In the genomic region with DNA sequence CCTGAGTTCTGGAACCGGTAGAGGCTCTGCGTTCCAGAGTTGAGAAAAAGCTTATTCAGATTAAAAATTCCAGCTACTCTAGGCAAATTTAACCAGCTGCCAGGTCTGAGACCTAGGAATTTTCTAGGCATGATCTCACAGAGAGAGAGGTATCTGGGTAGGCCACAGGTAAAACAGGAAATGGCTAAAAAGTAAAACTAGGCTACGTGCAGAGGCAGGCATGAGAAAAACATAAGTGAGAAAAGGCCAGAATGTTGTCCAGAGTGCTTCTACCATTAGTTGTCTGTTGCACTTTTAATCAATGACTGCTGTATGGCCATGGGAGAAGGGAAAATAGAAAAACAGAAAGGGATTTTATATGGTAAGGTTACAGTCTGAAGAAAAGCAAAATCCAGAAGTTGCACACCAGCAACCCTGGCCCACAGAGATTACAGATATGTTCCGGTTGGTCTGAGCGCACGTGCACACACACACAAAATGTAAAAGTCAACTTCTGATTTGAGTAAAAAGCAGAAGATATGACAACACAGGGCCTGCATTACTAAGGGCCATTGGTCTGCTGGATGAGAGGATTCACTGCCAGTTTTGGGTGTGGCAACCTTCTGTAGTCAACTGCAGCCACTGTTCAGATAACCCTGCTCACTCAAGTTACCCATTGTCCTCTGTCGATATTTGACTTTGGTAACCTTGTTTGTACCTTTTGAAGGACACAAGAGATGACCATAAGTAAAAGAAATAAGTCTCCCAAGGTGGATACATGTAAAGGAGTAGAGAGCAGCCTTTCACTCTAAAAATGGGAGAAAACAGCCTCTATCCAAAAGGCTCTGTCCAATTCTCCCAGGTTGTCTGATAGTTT, we compare ENCODE assay signal across 15 cellular contexts.
A peak's percentile ranks its signal among the peaks of the same experiment; 100 is the strongest.
DNase-seq lines count a peak whose midpoint lies in the region; ATAC-seq, FAIRE-seq and TF ChIP-seq lines count a peak whose summit lies in the region.
"Had no signal": no experiment of that assay in that cellular context is flagged by ENCODE, and none has a peak within 500 bp of the region (broad histone marks: within the 10 kb centered on the region; RNA-seq: fewer than 3 reads in every experiment).

No MANE protein-coding gene starts in this region.

- TF ChIP-seq EP300 in GM12878 (IDR thresholded peaks at IDR 0.05; ENCODE audit: borderline replicate concordance in 1 of 2, control insufficient read depth in 1 of 2, low read depth in 2 of 2, low read length in 2 of 2), result peak; percentile 21 to 82; a peak in 2 of 4 replicates

- POLR2A ChIA-PET in GM12878 (lab: Charles Lee), result no interaction called here

- intact Hi-C loops in GM12878 (cut with micrococcal nuclease; ENCODE audit: unreplicated experiment), result loop anchor here (10.0 kb wide), 2 partner anchors 352 to 632 kb away; a partner anchor contains a TSS

- peak; percentile 67 for ATAC-seq in GM18870 (IDR thresholded peaks at IDR 0.05; ENCODE audit: unreplicated experiment)
- ATAC-seq in GM21717 (IDR thresholded peaks at IDR 0.05; ENCODE audit: unreplicated experiment), result peak; percentile 54
- peak; percentile 58 for ATAC-seq in HG03095 (IDR thresholded peaks at IDR 0.05; ENCODE audit: unreplicated experiment)
- peak; percentile 83 for ATAC-seq in GM12878
- ATAC-seq: mucosa of descending colon, sciatic nerve had no signal

- H3K79me2 ChIP-seq in GM12878 (ENCODE audit: control insufficient read depth, insufficient read depth, low read length), result no peaks in the 10 kb centered on the region

- H2AFZ ChIP-seq in GM12878 (ENCODE audit: control insufficient read depth, low read depth, low read length), result no peak overlapping the region; the same call in 1 of the 2 replicates

- DNase-seq in GM12878 (ENCODE audit: low read depth, low spot score) (peak; percentile 60), NCI-H748 (lab: John Stamatoyannopoulos, UW; ENCODE audit: unreplicated experiment) (no peak), GM13977 (ENCODE audit: low spot score) (no peak), urothelium cell line (ENCODE audit: low spot score) (no peak)
- no peak for DNase-seq in effector CD8-positive, alpha-beta T cell (lab: John Stamatoyannopoulos, UW)
- DNase-seq: activated CD4-positive, CD25-positive, alpha-beta regulatory T cell; mucosa of descending colon; NCI-H526 treated with DMSO at 0.1 percent for 48 hours; thyroid gland had no signal

- no peak for TF ChIP-seq POLR2A in GM12878 (IDR thresholded peaks at IDR 0.05; ENCODE audit: low read depth, low read length)

- H3K4me3 ChIP-seq in GM12878, result no peak overlapping the region
- H3K4me3 ChIP-seq: mucosa of descending colon, SJSA1, thyroid gland had no signal

- H3K4me1 ChIP-seq in GM12878 (ENCODE audit: control insufficient read depth, insufficient read depth, low read length), result peaks cover 12% of the 10 kb centered on the region
- H3K4me1 ChIP-seq: SJSA1, thyroid gland had no signal

- WGBS in GM12878 (ENCODE audit: insufficient coverage, insufficient replicate concordance, low lambda C conversion rate, missing lambda C conversion rate), result 32% methylated on average over 7 of the region's 7 CpGs

- H3K4me2 ChIP-seq in GM12878 (ENCODE audit: control insufficient read depth, insufficient read depth), result peak overlapping the region; percentile 56

- FAIRE-seq in GM12878 (lab: Jason Lieb, UNC), result no peak
- FAIRE-seq in urothelium cell line (lab: Jason Lieb, UNC), result no peak
- FAIRE-seq: bronchial epithelial cell had no signal

- in situ Hi-C loops in GM12878 (cut with MboI), result no loop called here
- in situ Hi-C loops in GM13977 (cut with MboI; ENCODE audit: low pct_unique_long_range_greater_than_20kb, low sequenced_read_pairs, unreplicated experiment), result no loop called here

- no TSS peak for BruUV-seq in GM12878 (replicated peaks; lab: Mats Ljungman, UMichigan)

- peak overlapping the region; percentile 4 for H3K27ac ChIP-seq in GM12878 (ENCODE audit: control insufficient read depth, insufficient read depth)
- H3K27ac ChIP-seq: SJSA1, thyroid gland had no signal

- no peak for TF ChIP-seq CTCF in GM12878 (IDR thresholded peaks at IDR 0.05 in 2 of 3, conservative IDR thresholded peaks at IDR 0.05 in 1 of 3; ENCODE audit: control insufficient read depth in 2 of 3, extremely low read depth in 1 of 3, insufficient read depth in 1 of 3, low read depth in 3 of 3, low read length in 3 of 3)
- TF ChIP-seq CTCF in GM13977 (IDR thresholded peaks at IDR 0.05; ENCODE audit: extremely low read depth, insufficient read depth, missing control alignments), result no peak

- no peaks in the 10 kb centered on the region for H4K20me1 ChIP-seq in GM12878 (ENCODE audit: control insufficient read depth, insufficient read depth)

- RAD21 ChIA-PET in GM12878 (lab: Charles Lee; ENCODE audit: unreplicated experiment), result interaction anchor here (0.7 kb wide), 1 partner anchor 25 kb away, joined by 3 read pairs; no protein-coding TSS in a partner anchor

- TF ChIP-seq RAD21 in GM12878 (IDR thresholded peaks at IDR 0.05; ENCODE audit: insufficient read depth, low read depth, low read length), result no peak

- no peaks in the 10 kb centered on the region for H3K36me3 ChIP-seq in GM12878 (ENCODE audit: control insufficient read depth in 2 of 2, insufficient read depth in 2 of 2, low read length in 1 of 2)
- H3K36me3 ChIP-seq: SJSA1, thyroid gland had no signal

- SMC1A ChIA-PET in GM12878 (lab: Charles Lee; ENCODE audit: uncharacterized antibody, unreplicated experiment), result interaction anchor here (0.6 to 0.8 kb wide), 2 partner anchors 22 to 1132 kb away, joined by 3 to 6 read pairs; no protein-coding TSS in a partner anchor

- H3K27me3 ChIP-seq in GM12878 (replicated peaks in 1 of 2; ENCODE audit: control insufficient read depth in 2 of 2, insufficient read depth in 2 of 2, low read length in 1 of 2), result no peaks in the 10 kb centered on the region
- H3K27me3 ChIP-seq: SJSA1, thyroid gland had no signal

- no peak overlapping the region for H3K9ac ChIP-seq in GM12878 (ENCODE audit: control insufficient read depth, insufficient read depth, low read length)

- H3K9me3 ChIP-seq in GM12878 (replicated peaks; ENCODE audit: control insufficient read depth, insufficient read depth, low read length), result no peaks in the 10 kb centered on the region
- H3K9me3 ChIP-seq: mucosa of descending colon, SJSA1, thyroid gland had no signal

- CTCF ChIA-PET in GM12878 (lab: Yijun Ruan, JAX), result no interaction called here

TF ChIP-seq in GM12878, 131 proteins besides CTCF, POLR2A, EP300 and RAD21 (continues in another document):
- no peak for TF ChIP-seq FOXK2 (IDR thresholded peaks at IDR 0.05)
- TF ChIP-seq ZNF207 (IDR thresholded peaks at IDR 0.05; ENCODE audit: borderline replicate concordance), result no peak
- TF ChIP-seq, protein P1, sequence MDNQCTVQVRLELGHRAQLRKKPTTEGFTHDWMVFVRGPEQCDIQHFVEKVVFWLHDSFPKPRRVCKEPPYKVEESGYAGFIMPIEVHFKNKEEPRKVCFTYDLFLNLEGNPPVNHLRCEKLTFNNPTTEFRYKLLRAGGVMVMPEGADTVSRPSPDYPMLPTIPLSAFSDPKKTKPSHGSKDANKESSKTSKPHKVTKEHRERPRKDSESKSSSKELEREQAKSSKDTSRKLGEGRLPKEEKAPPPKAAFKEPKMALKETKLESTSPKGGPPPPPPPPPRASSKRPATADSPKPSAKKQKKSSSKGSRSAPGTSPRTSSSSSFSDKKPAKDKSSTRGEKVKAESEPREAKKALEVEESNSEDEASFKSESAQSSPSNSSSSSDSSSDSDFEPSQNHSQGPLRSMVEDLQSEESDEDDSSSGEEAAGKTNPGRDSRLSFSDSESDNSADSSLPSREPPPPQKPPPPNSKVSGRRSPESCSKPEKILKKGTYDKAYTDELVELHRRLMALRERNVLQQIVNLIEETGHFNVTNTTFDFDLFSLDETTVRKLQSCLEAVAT (IDR thresholded peaks at IDR 0.05), result no peak
- TF ChIP-seq, protein P2, sequence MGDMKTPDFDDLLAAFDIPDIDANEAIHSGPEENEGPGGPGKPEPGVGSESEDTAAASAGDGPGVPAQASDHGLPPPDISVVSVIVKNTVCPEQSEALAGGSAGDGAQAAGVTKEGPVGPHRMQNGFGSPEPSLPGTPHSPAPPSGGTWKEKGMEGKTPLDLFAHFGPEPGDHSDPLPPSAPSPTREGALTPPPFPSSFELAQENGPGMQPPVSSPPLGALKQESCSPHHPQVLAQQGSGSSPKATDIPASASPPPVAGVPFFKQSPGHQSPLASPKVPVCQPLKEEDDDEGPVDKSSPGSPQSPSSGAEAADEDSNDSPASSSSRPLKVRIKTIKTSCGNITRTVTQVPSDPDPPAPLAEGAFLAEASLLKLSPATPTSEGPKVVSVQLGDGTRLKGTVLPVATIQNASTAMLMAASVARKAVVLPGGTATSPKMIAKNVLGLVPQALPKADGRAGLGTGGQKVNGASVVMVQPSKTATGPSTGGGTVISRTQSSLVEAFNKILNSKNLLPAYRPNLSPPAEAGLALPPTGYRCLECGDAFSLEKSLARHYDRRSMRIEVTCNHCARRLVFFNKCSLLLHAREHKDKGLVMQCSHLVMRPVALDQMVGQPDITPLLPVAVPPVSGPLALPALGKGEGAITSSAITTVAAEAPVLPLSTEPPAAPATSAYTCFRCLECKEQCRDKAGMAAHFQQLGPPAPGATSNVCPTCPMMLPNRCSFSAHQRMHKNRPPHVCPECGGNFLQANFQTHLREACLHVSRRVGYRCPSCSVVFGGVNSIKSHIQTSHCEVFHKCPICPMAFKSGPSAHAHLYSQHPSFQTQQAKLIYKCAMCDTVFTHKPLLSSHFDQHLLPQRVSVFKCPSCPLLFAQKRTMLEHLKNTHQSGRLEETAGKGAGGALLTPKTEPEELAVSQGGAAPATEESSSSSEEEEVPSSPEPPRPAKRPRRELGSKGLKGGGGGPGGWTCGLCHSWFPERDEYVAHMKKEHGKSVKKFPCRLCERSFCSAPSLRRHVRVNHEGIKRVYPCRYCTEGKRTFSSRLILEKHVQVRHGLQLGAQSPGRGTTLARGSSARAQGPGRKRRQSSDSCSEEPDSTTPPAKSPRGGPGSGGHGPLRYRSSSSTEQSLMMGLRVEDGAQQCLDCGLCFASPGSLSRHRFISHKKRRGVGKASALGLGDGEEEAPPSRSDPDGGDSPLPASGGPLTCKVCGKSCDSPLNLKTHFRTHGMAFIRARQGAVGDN (IDR thresholded peaks at IDR 0.05), result peak; percentile 60; the same call in 1 of the 2 replicates
- no peak for TF ChIP-seq CBX5 (IDR thresholded peaks at IDR 0.05; ENCODE audit: low read depth)
- no peak for TF ChIP-seq TCF7 (IDR thresholded peaks at IDR 0.05; ENCODE audit: borderline replicate concordance)
- TF ChIP-seq TBL1XR1 (IDR thresholded peaks at IDR 0.05; ENCODE audit: low read depth, low read length), result peak; percentile 53; the same call in 1 of the 2 replicates
- TF ChIP-seq, protein P3, sequence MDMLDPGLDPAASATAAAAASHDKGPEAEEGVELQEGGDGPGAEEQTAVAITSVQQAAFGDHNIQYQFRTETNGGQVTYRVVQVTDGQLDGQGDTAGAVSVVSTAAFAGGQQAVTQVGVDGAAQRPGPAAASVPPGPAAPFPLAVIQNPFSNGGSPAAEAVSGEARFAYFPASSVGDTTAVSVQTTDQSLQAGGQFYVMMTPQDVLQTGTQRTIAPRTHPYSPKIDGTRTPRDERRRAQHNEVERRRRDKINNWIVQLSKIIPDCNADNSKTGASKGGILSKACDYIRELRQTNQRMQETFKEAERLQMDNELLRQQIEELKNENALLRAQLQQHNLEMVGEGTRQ (IDR thresholded peaks at IDR 0.05; ENCODE audit: borderline replicate concordance, low read depth, low read length), result no peak; the same call in 1 of the 2 replicates
- no peak for TF ChIP-seq LARP7 (IDR thresholded peaks at IDR 0.05)
